ENCODE assay signal across 11 cellular contexts in the genomic region with DNA sequence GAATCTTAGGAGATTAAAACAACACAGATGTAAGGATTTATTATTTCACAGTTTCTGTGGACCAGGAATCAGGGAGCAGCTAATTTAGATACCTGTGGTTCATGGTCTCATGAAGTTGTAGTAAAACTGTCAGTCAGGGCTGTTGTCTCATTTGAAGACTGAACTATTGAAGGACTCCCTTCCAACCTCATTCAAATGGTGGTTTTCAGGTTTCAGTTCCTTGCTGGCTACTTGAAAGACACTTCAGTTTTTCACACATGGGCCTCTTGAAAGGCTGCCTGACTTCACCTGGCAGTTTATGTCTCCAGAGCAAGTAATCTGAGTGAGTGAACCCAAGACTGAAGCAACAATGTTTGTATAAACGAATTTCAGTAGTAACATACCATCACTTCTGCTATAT.
A peak's percentile ranks its signal among the peaks of the same experiment; 100 is the strongest.
DNase-seq lines count a peak whose midpoint lies in the region; ATAC-seq, FAIRE-seq and TF ChIP-seq lines count a peak whose summit lies in the region.
"Had no signal": no experiment of that assay in that cellular context is flagged by ENCODE, and none has a peak within 500 bp of the region (broad histone marks: within the 10 kb centered on the region; RNA-seq: fewer than 3 reads in every experiment).

No MANE protein-coding gene starts in this region.

- no peak for TF ChIP-seq RAD21 in H1 (IDR thresholded peaks at IDR 0.05 in 1 of 2, conservative IDR thresholded peaks at IDR 0.05 in 1 of 2; ENCODE audit: low read depth in 2 of 2, low read length in 2 of 2)

- no peak overlapping the region for H3K23ac ChIP-seq in H1 (ENCODE audit: insufficient read length)

- H3K9ac ChIP-seq in H1 (replicated peaks in 1 of 4; ENCODE audit: extremely low read depth in 1 of 4, low read depth in 3 of 4, low read length in 3 of 4) = no peak overlapping the region

- no peak overlapping the region for H4K91ac ChIP-seq in H1 (replicated peaks; ENCODE audit: insufficient read length, low read length)

- H3K4me3 ChIP-seq in H1 (ENCODE audit: extremely low read depth in 1 of 4, insufficient read depth in 2 of 4, low read depth in 3 of 4, low read length in 4 of 4) (no peak overlapping the region), tibial nerve (no peak overlapping the region)
- H3K4me3 ChIP-seq: psoas muscle had no signal

- H3K79me1 ChIP-seq in H1 (ENCODE audit: low read depth, low read length) = no peaks in the 10 kb centered on the region

- no peaks in the 10 kb centered on the region for H3K23me2 ChIP-seq in H1 (ENCODE audit: low read depth, low read length)

- WGBS in H1 (ENCODE audit: extremely low coverage in 1 of 2, insufficient coverage in 1 of 2, insufficient read length in 1 of 2, insufficient replicate concordance in 2 of 2, low coverage in 1 of 2, low lambda C conversion rate in 2 of 2, missing lambda C conversion rate in 1 of 2), 2 experiments = 86% methylated on average over 1 of the region's 1 CpG; no CpG with 5 or more reads in 1 of the 2 experiments
- 64 to 73% methylated on average over 1 of the region's 1 CpG for WGBS in tibial nerve, 2 donors

- H3K79me2 ChIP-seq in H1 (ENCODE audit: control insufficient read depth in 1 of 2, insufficient read depth in 2 of 2, low read length in 2 of 2) = no peaks in the 10 kb centered on the region

- no peak overlapping the region for H3K4me3 Mint-ChIP-seq in activated T-helper 2 cell treated with anti-CD3 and anti-CD28 coated beads, Interferon-gamma antibody, Interleukin-2, Interleukin-4, amounts not matched to agents 10 μg/mL and 5 μg/mL and 100 μg/mL, durations not matched to agents 14 hours and 24 hours and 36 hours (ENCODE audit: low read depth)

- no peak for TF ChIP-seq EP300 in H1 (IDR thresholded peaks at IDR 0.05; ENCODE audit: borderline replicate concordance in 1 of 2, low read depth in 2 of 2, low read length in 2 of 2)
- TF ChIP-seq EP300 in tibial nerve (IDR thresholded peaks at IDR 0.05) = no peak

- POLR2A ChIA-PET in H1 (lab: Charles Lee; ENCODE audit: partially characterized antibody) = no interaction called here

- DNase-seq in H1 (ENCODE audit: low read depth in 1 of 2, low spot score in 2 of 2) = no peak
- no peak for DNase-seq in tibial nerve (ENCODE audit: low spot score in 2 of 2)
- DNase-seq in activated T-helper 2 cell treated with anti-CD3 and anti-CD28 coated beads, Interferon-gamma antibody, Interleukin-2, Interleukin-4, amounts not matched to agents 10 μg/mL and 5 μg/mL and 100 μg/mL, durations not matched to agents 14 hours and 24 hours and 36 hours (ENCODE audit: low spot score) = no peak
- no peak for DNase-seq in Right ventricle myocardium inferior (ENCODE audit: missing footprints)
- DNase-seq: aorta, NCI-H1694, psoas muscle, substantia nigra had no signal

- no peak overlapping the region for H3K56ac ChIP-seq in H1 (replicated peaks; ENCODE audit: insufficient read length, low read depth, low read length)

- FAIRE-seq in H1 (lab: Jason Lieb, UNC) = no peak

- H3K14ac ChIP-seq in H1 (ENCODE audit: insufficient read length) = no peak overlapping the region

- no peaks in the 10 kb centered on the region for H3K4me1 Mint-ChIP-seq in activated T-helper 2 cell treated with anti-CD3 and anti-CD28 coated beads, Interferon-gamma antibody, Interleukin-2, Interleukin-4, amounts not matched to agents 10 μg/mL and 5 μg/mL and 100 μg/mL, durations not matched to agents 14 hours and 24 hours and 36 hours (ENCODE audit: low read depth)

- H2AK5ac ChIP-seq in H1 (ENCODE audit: low read depth, low read length) = no peak overlapping the region

- no peak overlapping the region for H2BK15ac ChIP-seq in H1 (ENCODE audit: low read length)

- ATAC-seq in GM18909 (IDR thresholded peaks at IDR 0.05; ENCODE audit: poor library complexity, unreplicated experiment) = peak; percentile 87
- peak; percentile 96 for ATAC-seq in GM21717 (IDR thresholded peaks at IDR 0.05; ENCODE audit: unreplicated experiment)
- peak; percentile 83 for ATAC-seq in HG03135 (IDR thresholded peaks at IDR 0.05; ENCODE audit: unreplicated experiment)
- no peak for ATAC-seq in Right ventricle myocardium inferior
- ATAC-seq: psoas muscle had no signal

- H3K4ac ChIP-seq in H1 (replicated peaks; ENCODE audit: insufficient read length, low read depth, low read length) = no peak overlapping the region

- H2AFZ ChIP-seq in H1 (ENCODE audit: low read length) = 0 out of 2 replicates have a peak overlapping the region, but pooled peaks have one; percentile 20

- H3K27ac Mint-ChIP-seq in activated T-helper 2 cell treated with anti-CD3 and anti-CD28 coated beads, Interferon-gamma antibody, Interleukin-2, Interleukin-4, amounts not matched to agents 10 μg/mL and 5 μg/mL and 100 μg/mL, durations not matched to agents 14 hours and 24 hours and 36 hours = no peak overlapping the region

- H3K18ac ChIP-seq in H1 (ENCODE audit: extremely low read depth, low read length) = no peak overlapping the region

- H3K4me2 ChIP-seq in H1 (ENCODE audit: insufficient read depth in 1 of 2, low read depth in 2 of 2, low read length in 2 of 2) = no peak overlapping the region

- no peak overlapping the region for H2BK5ac ChIP-seq in H1 (ENCODE audit: low read depth, low read length)

- CTCF ChIA-PET in H1 (lab: Charles Lee; ENCODE audit: partially characterized antibody) = no interaction called here

- H4K8ac ChIP-seq in H1 (ENCODE audit: extremely low read depth, insufficient read depth, low read length) = no peak overlapping the region

- no peaks in the 10 kb centered on the region for H3K36me3 Mint-ChIP-seq in activated T-helper 2 cell treated with anti-CD3 and anti-CD28 coated beads, Interferon-gamma antibody, Interleukin-2, Interleukin-4, amounts not matched to agents 10 μg/mL and 5 μg/mL and 100 μg/mL, durations not matched to agents 14 hours and 24 hours and 36 hours (ENCODE audit: low read depth)

- no peak for TF ChIP-seq POLR2A in H1 (IDR thresholded peaks at IDR 0.05; ENCODE audit: control extremely low read depth in 1 of 2, low read depth in 2 of 2, low read length in 2 of 2)
- no peak for TF ChIP-seq POLR2A in tibial nerve (IDR thresholded peaks at IDR 0.05)

- H2BK12ac ChIP-seq in H1 (ENCODE audit: low read depth, low read length) = no peak overlapping the region

- H4K20me1 ChIP-seq in H1 (replicated peaks in 1 of 2; ENCODE audit: control insufficient read depth in 1 of 2, insufficient read depth in 2 of 2, low read length in 2 of 2) = no peaks in the 10 kb centered on the region

- H3K9me3 Mint-ChIP-seq in activated T-helper 2 cell treated with anti-CD3 and anti-CD28 coated beads, Interferon-gamma antibody, Interleukin-2, Interleukin-4, amounts not matched to agents 10 μg/mL and 5 μg/mL and 100 μg/mL, durations not matched to agents 14 hours and 24 hours and 36 hours = no peaks in the 10 kb centered on the region

- no peaks in the 10 kb centered on the region for H3K9me3 ChIP-seq in H1 (ENCODE audit: insufficient read depth in 2 of 2, low read depth in 1 of 2, low read length in 1 of 2)
- H3K9me3 ChIP-seq in tibial nerve = peaks cover 0 to 4% (median 1%) of the 10 kb centered on the region in 4 donors

- no peaks in the 10 kb centered on the region for H3K27me3 Mint-ChIP-seq in activated T-helper 2 cell treated with anti-CD3 and anti-CD28 coated beads, Interferon-gamma antibody, Interleukin-2, Interleukin-4, amounts not matched to agents 10 μg/mL and 5 μg/mL and 100 μg/mL, durations not matched to agents 14 hours and 24 hours and 36 hours (ENCODE audit: low read depth)

- H3K4me1 ChIP-seq in H1 (replicated peaks in 1 of 4; ENCODE audit: control insufficient read depth in 3 of 4, insufficient read depth in 4 of 4, low read length in 3 of 4) = no peaks in the 10 kb centered on the region
- no peaks in the 10 kb centered on the region for H3K4me1 ChIP-seq in tibial nerve
- H3K4me1 ChIP-seq: psoas muscle had no signal

- no peak overlapping the region for H4K5ac ChIP-seq in H1 (ENCODE audit: insufficient read length, low read depth, low read length)

- no peaks in the 10 kb centered on the region for H3K36me3 ChIP-seq in H1 (ENCODE audit: control insufficient read depth in 2 of 4, insufficient read depth in 4 of 4, low read length in 3 of 4)
- H3K36me3 ChIP-seq in tibial nerve = no peaks in the 10 kb centered on the region

- intact Hi-C loops in activated T-helper 2 cell treated with anti-CD3 and anti-CD28 coated beads, Interferon-gamma antibody, Interleukin-2, Interleukin-4, amounts not matched to agents 10 μg/mL and 5 μg/mL and 100 μg/mL, durations not matched to agents 14 hours and 24 hours and 36 hours (cut with micrococcal nuclease) = no loop called here
- intact Hi-C loops in Right ventricle myocardium inferior (cut with DNase I) = no loop called here

- no peak overlapping the region for H2BK20ac ChIP-seq in H1 (ENCODE audit: low read length)

- H2BK120ac ChIP-seq in H1 (replicated peaks; ENCODE audit: low read depth, low read length) = no peak overlapping the region

- no peak overlapping the region for H3K27ac ChIP-seq in H1 (ENCODE audit: low read depth, low read length)
- H3K27ac ChIP-seq in tibial nerve = no peak overlapping the region
- H3K27ac ChIP-seq: psoas muscle had no signal

- no peak for TF ChIP-seq CTCF in H1 (IDR thresholded peaks at IDR 0.05; ENCODE audit: control extremely low read depth in 1 of 3, insufficient read depth in 1 of 3, low read depth in 1 of 3, low read length in 3 of 3)
- no peak for TF ChIP-seq CTCF in tibial nerve (IDR thresholded peaks at IDR 0.05)

- no peaks in the 10 kb centered on the region for H3K27me3 ChIP-seq in H1 (replicated peaks in 1 of 4; ENCODE audit: control insufficient read depth in 3 of 4, extremely low read depth in 1 of 4, insufficient read depth in 3 of 4, low read length in 3 of 4)
- H3K27me3 ChIP-seq in tibial nerve = no peaks in the 10 kb centered on the region

TF ChIP-seq in H1, 55 proteins besides CTCF, POLR2A, EP300 and RAD21:
- TF ChIP-seq SAP30 (IDR thresholded peaks at IDR 0.05; ENCODE audit: insufficient read depth, insufficient replicate concordance, low read length) (no peak), CEBPB (IDR thresholded peaks at IDR 0.05; ENCODE audit: low read depth, low read length) (no peak), FOSL1 (IDR thresholded peaks at IDR 0.05; ENCODE audit: insufficient read depth, low read depth, low read length) (no peak), SP2 (IDR thresholded peaks at IDR 0.05; ENCODE audit: low read length) (no peak), BRCA1 (IDR thresholded peaks at IDR 0.05; ENCODE audit: low read depth, low read length) (no peak), GTF2F1 (IDR thresholded peaks at IDR 0.05; ENCODE audit: borderline replicate concordance, low read depth, low read length) (no peak), SP4 (IDR thresholded peaks at IDR 0.05; ENCODE audit: low read length) (no peak)
- TF ChIP-seq, protein P1, sequence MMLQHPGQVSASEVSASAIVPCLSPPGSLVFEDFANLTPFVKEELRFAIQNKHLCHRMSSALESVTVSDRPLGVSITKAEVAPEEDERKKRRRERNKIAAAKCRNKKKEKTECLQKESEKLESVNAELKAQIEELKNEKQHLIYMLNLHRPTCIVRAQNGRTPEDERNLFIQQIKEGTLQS (IDR thresholded peaks at IDR 0.05; ENCODE audit: insufficient read depth, low read depth, low read length) = no peak
